In the genomic region with DNA sequence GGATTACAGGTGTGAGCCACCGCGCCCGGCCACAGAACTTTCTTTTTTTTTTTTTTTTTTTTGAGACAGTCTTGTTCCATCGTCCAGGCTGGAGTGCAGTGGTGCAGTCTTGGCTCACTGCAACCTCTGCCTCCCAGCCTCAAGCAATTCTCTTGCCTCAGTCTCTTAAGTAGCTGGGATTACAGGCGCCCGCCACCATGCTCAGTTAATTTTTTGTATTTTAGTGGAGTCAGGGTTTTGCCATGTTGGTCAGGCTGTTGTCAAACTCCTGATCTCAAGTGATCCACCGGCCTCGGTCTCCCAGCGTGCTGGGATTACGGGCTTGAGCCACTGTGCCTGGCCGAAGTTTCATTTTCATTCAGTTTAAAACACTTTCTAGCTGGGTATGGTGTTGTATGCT, we compare ENCODE assay signal across 20 cellular contexts. TPM values are rescaled to one million over a fixed set of nuclear protein-coding genes. Genes with fewer than 3 reads are reported as not detected.
DNase-seq lines count a peak whose midpoint lies in the region; ATAC-seq and TF ChIP-seq lines count a peak whose summit lies in the region.
"Had no signal": no experiment of that assay in that cellular context is flagged by ENCODE, and none has a peak within 500 bp of the region (broad histone marks: within the 10 kb centered on the region; RNA-seq: fewer than 3 reads in every experiment).

No MANE protein-coding gene starts in this region.

- H3K4me1 ChIP-seq in upper lobe of right lung = no peaks in the 10 kb centered on the region
- H3K4me1 ChIP-seq: A549 had no signal

- intact Hi-C loops in upper lobe of right lung (cut with DNase I) = no loop called here

- DNase-seq in activated effector memory CD4-positive, alpha-beta T cell treated with anti-CD3 and anti-CD28 coated beads, Interleukin-2, amount 50 U/mL, for 16 hours = peak; percentile 21
- no peak for DNase-seq in activated effector memory CD4-positive, alpha-beta T cell treated with Interleukin-2 at 50 U/mL for 16 hours
- DNase-seq in chondrocyte (ENCODE audit: low spot score) = peak; percentile 11
- no peak for DNase-seq in neural crest cell (ENCODE audit: low read depth, low spot score)
- DNase-seq in upper lobe of right lung = peak; percentile 27
- no peak for DNase-seq in NCI-H446 treated with DMSO at 0.1 percent for 48 hours (lab: John Stamatoyannopoulos, UW)
- DNase-seq: AML-193; CD4-positive, alpha-beta T cell; DMS153; DMS79; GDM1; GOT3; H7; HFFc6 had no signal

- H3K36me3 ChIP-seq in upper lobe of right lung = no peaks in the 10 kb centered on the region

- H3K36me3 Mint-ChIP-seq in chondrocyte (ENCODE audit: low read depth) (no peaks in the 10 kb centered on the region), neural crest cell (ENCODE audit: low read depth) (no peaks in the 10 kb centered on the region)

- no peak overlapping the region for H3K27ac Mint-ChIP-seq in chondrocyte (ENCODE audit: unreplicated experiment)
- H3K27ac Mint-ChIP-seq in neural crest cell (ENCODE audit: unreplicated experiment) = peak overlapping the region; percentile 27
- H3K27ac Mint-ChIP-seq: CD4-positive, alpha-beta T cell; HFFc6 had no signal

- no peaks in the 10 kb centered on the region for H3K27me3 ChIP-seq in upper lobe of right lung

- ATAC-seq in upper lobe of right lung (no peak), HG02759 (IDR thresholded peaks at IDR 0.05; ENCODE audit: unreplicated experiment) (no peak), HG03095 (IDR thresholded peaks at IDR 0.05; ENCODE audit: unreplicated experiment) (no peak)
- ATAC-seq: A549, HCT116 had no signal

- TF ChIP-seq CTCF in chondrocyte (IDR thresholded peaks at IDR 0.05) = no peak
- TF ChIP-seq CTCF in neural crest cell (conservative IDR thresholded peaks at IDR 0.05) = no peak
- TF ChIP-seq CTCF in upper lobe of right lung (IDR thresholded peaks at IDR 0.05) = no peak

- H3K9me3 Mint-ChIP-seq in chondrocyte (ENCODE audit: low read depth) (no peaks in the 10 kb centered on the region), neural crest cell (no peaks in the 10 kb centered on the region)
- H3K9me3 Mint-ChIP-seq: CD4-positive, alpha-beta T cell; HFFc6 had no signal

- H3K27me3 Mint-ChIP-seq in chondrocyte (ENCODE audit: low read depth) (no peaks in the 10 kb centered on the region), neural crest cell (ENCODE audit: low read depth) (no peaks in the 10 kb centered on the region)
- H3K27me3 Mint-ChIP-seq: CD4-positive, alpha-beta T cell had no signal

- no peaks in the 10 kb centered on the region for H3K9me3 ChIP-seq in upper lobe of right lung
- H3K9me3 ChIP-seq: A549 had no signal

- no peak overlapping the region for H3K27ac ChIP-seq in upper lobe of right lung
- H3K27ac ChIP-seq: 22Rv1, A549, C4-2B had no signal

- no peak overlapping the region for H3K4me3 Mint-ChIP-seq in chondrocyte (ENCODE audit: unreplicated experiment)
- H3K4me3 Mint-ChIP-seq in neural crest cell = no peak overlapping the region
- H3K4me3 Mint-ChIP-seq: CD4-positive, alpha-beta T cell; HFFc6 had no signal

- H3K4me1 Mint-ChIP-seq in chondrocyte (ENCODE audit: low read depth) (peaks cover 19% of the 10 kb centered on the region), neural crest cell (peaks cover 6% of the 10 kb centered on the region)

- H3K4me3 ChIP-seq in upper lobe of right lung = no peak overlapping the region
- H3K4me3 ChIP-seq: A549 had no signal

RNA-seq across cellular contexts. Expression of a gene that starts 16.4 kb away (rescaled TPM):
- total RNA-seq in chondrocyte (24.9 to 28.1 TPM (median 26.7 TPM) in 3 replicates), neural crest cell (45.5 and 45.8 TPM in 2 replicates), upper lobe of right lung (28.9 TPM)

Comparison
In these comparisons a context has a peak if more than half of its experiments do, and no peak if none do; other contexts are left out.
1. DNase-seq: peak in activated effector memory CD4-positive, alpha-beta T cell treated with anti-CD3 and anti-CD28 coated beads, Interleukin-2, amount 50 U/mL, for 16 hours (single experiment), chondrocyte (single experiment) and upper lobe of right lung (single experiment); none in activated effector memory CD4-positive, alpha-beta T cell treated with Interleukin-2 at 50 U/mL for 16 hours (single experiment), neural crest cell (single experiment) and NCI-H446 treated with DMSO at 0.1 percent for 48 hours (single experiment).